In the genomic region with DNA sequence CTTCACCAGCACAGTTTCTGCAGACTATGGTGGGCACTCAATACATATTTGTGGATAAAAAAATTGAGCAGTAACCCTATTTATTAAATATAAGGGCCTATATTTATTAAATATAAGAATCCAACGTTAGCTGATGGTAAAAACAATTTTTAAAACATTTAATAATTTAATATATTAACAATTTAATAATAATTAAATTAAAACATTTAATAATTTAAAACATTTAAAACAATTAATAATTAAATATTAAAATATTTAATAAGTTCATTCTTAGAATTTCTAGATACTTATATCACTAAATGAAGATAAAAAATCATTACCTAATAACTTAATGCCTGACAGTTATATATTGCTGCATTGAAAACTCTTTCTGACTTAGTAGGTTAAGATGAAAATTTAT, we compare ENCODE assay signal across 24 cellular contexts.
"Had no signal": no experiment of that assay in that cellular context is flagged by ENCODE, and none has a peak within 500 bp of the region (broad histone marks: within the 10 kb centered on the region; RNA-seq: fewer than 3 reads in every experiment).

No MANE protein-coding gene starts in this region.

- DNase-seq: hippocampal formation; left colon; left ventricle myocardium inferior; midbrain; mucosa of descending colon; naive thymus-derived CD4-positive, alpha-beta T cell; ovary; posterior cingulate gyrus; retina; right cardiac atrium; spleen; stimulated activated CD4-positive, alpha-beta T cell treated with anti-CD3 and anti-CD28 coated beads, Interleukin-4, amount 100 ng/mL, for 24 hours; stimulated activated naive CD4-positive, alpha-beta T cell; tibial artery; uterus had no signal

- FAIRE-seq: keratinocyte had no signal

- H3K4me3 ChIP-seq: left ventricle myocardium inferior, lung, mucosa of descending colon, ovary, prostate gland, skin epidermis, spleen, suprapubic skin, thoracic aorta, tibial artery, uterus had no signal

- H3K9me3 ChIP-seq: left ventricle myocardium inferior, mucosa of descending colon, ovary, prostate gland, suprapubic skin, thoracic aorta, tibial artery, uterus had no signal

- ATAC-seq: left colon; mucosa of descending colon; naive thymus-derived CD4-positive, alpha-beta T cell; natural killer cell treated with Interleukin-12 subunit alpha and Interleukin-12 subunit beta and Interleukin-15 and Interleukin-18, amount 100 ng/mL, for 72 hours; right cardiac atrium; sciatic nerve; stimulated activated effector memory CD8-positive, alpha-beta T cell treated with anti-CD3 and anti-CD28 coated beads, Interleukin-12 subunit alpha, Interleukin-12 subunit beta, amount 100 ng/mL, for 72 hours had no signal

- H3K27ac ChIP-seq: left ventricle myocardium inferior, ovary, prostate gland, skin epidermis, spleen, suprapubic skin, thoracic aorta, tibial artery, uterus had no signal

- H3K4me1 ChIP-seq: left ventricle myocardium inferior, prostate gland, spleen, suprapubic skin, tibial artery, uterus had no signal

- H3K27me3 ChIP-seq: ovary, spleen, suprapubic skin, tibial artery, uterus had no signal

- H3K36me3 ChIP-seq: left ventricle myocardium inferior, ovary, prostate gland, spleen, suprapubic skin, thoracic aorta, tibial artery, uterus had no signal
